1 cellular context compared by ENCODE assay signal in genomic region chr7:132435016-132435990, GRCh38.
TF ChIP-seq lines count a peak whose summit lies in the region.

No MANE protein-coding gene starts in this region.

TF ChIP-seq in GM23338, 12 proteins besides CTCF, POLR2A, EP300 and RAD21 (continued from another document):
- TF ChIP-seq REST (IDR thresholded peaks at IDR 0.05; ENCODE audit: unreplicated experiment) (no peak), ETS1 (IDR thresholded peaks at IDR 0.05) (no peak), JUNB (IDR thresholded peaks at IDR 0.05; ENCODE audit: unreplicated experiment) (no peak), POLR2AphosphoS5 (IDR thresholded peaks at IDR 0.05; ENCODE audit: low read depth) (no peak), EZH2phosphoT487 (IDR thresholded peaks at IDR 0.05; ENCODE audit: unreplicated experiment) (no peak), ZNF331 (CRISPR knock-in tag; IDR thresholded peaks at IDR 0.05; ENCODE audit: low read depth) (no peak), EZH2 (IDR thresholded peaks at IDR 0.05; ENCODE audit: low read depth, unreplicated experiment) (no peak), ZNF462 (CRISPR knock-in tag; IDR thresholded peaks at IDR 0.05) (no peak)
